In genomic region chr6:21749754-21750153, GRCh38 we compare ENCODE assay signal across 17 cellular contexts.
A peak's percentile ranks its signal among the peaks of the same experiment; 100 is the strongest.
DNase-seq lines count a peak whose midpoint lies in the region; TF ChIP-seq lines count a peak whose summit lies in the region.
"Had no signal": no experiment of that assay in that cellular context is flagged by ENCODE, and none has a peak within 500 bp of the region (broad histone marks: within the 10 kb centered on the region; RNA-seq: fewer than 3 reads in every experiment).

No MANE protein-coding gene starts in this region.

- H3K27me3 ChIP-seq in neuron (ENCODE audit: insufficient read depth, low read length) (no peaks in the 10 kb centered on the region), Caco-2 (replicated peaks; ENCODE audit: control insufficient read depth, insufficient read depth, low read length) (no peaks in the 10 kb centered on the region)
- no peaks in the 10 kb centered on the region for H3K27me3 ChIP-seq in CD8-positive, alpha-beta memory T cell (ENCODE audit: insufficient read depth, low read length, poor library complexity, severe bottlenecking)

- no peak overlapping the region for H2AFZ ChIP-seq in neuron (ENCODE audit: low read depth, low read length)

- no peaks in the 10 kb centered on the region for H3K27me3 Mint-ChIP-seq in Caco-2 (ENCODE audit: insufficient read depth, unreplicated experiment)
- no peaks in the 10 kb centered on the region for H3K27me3 Mint-ChIP-seq in activated naive CD8-positive, alpha-beta T cell treated with anti-CD3 and anti-CD28 coated beads for 36 hours
- peaks cover 3 to 6% of the 10 kb centered on the region in 2 donors for H3K27me3 Mint-ChIP-seq in CD8-positive, alpha-beta memory T cell

- peaks cover 58% of the 10 kb centered on the region for H3K4me1 ChIP-seq in HEK293 (ENCODE audit: control insufficient read depth, insufficient read depth, low read length)
- H3K4me1 ChIP-seq in neuron (ENCODE audit: insufficient read depth, low read length), result peaks cover 62% of the 10 kb centered on the region
- H3K4me1 ChIP-seq in Caco-2, result peaks cover 26% of the 10 kb centered on the region
- no peaks in the 10 kb centered on the region for H3K4me1 ChIP-seq in CD8-positive, alpha-beta memory T cell (ENCODE audit: insufficient read depth, low read length)

- H3K36me3 Mint-ChIP-seq in Caco-2 (ENCODE audit: insufficient read depth, unreplicated experiment), result no peaks in the 10 kb centered on the region
- H3K36me3 Mint-ChIP-seq in activated naive CD8-positive, alpha-beta T cell treated with anti-CD3 and anti-CD28 coated beads for 36 hours, result no peaks in the 10 kb centered on the region
- H3K36me3 Mint-ChIP-seq in CD8-positive, alpha-beta memory T cell, result no peaks in the 10 kb centered on the region

- H3K4me3 Mint-ChIP-seq in Caco-2 (ENCODE audit: unreplicated experiment), result no peak overlapping the region
- no peak overlapping the region for H3K4me3 Mint-ChIP-seq in activated naive CD8-positive, alpha-beta T cell treated with anti-CD3 and anti-CD28 coated beads for 36 hours
- no peak overlapping the region for H3K4me3 Mint-ChIP-seq in CD8-positive, alpha-beta memory T cell
- H3K4me3 Mint-ChIP-seq: activated T-cell treated with anti-CD3 and anti-CD28 coated beads, Interleukin-2, amount 50 U/mL, for 72 hours; T-helper 2 cell treated with Interferon-gamma antibody and Interleukin-4, amounts not matched to agents 5 μg/mL and 100 μg/mL, for 36 hours had no signal

- H3K27ac Mint-ChIP-seq in Caco-2 (ENCODE audit: unreplicated experiment), result no peak overlapping the region
- no peak overlapping the region for H3K27ac Mint-ChIP-seq in activated naive CD8-positive, alpha-beta T cell treated with anti-CD3 and anti-CD28 coated beads for 36 hours
- H3K27ac Mint-ChIP-seq in CD8-positive, alpha-beta memory T cell, result no peak overlapping the region
- H3K27ac Mint-ChIP-seq: activated T-cell treated with anti-CD3 and anti-CD28 coated beads, Interleukin-2, amount 50 U/mL, for 72 hours; T-helper 2 cell treated with Interferon-gamma antibody and Interleukin-4, amounts not matched to agents 5 μg/mL and 100 μg/mL, for 36 hours had no signal

- BruUV-seq in Caco-2 (replicated peaks; lab: Mats Ljungman, UMichigan), result no TSS peak

- H3K9me3 Mint-ChIP-seq in Caco-2 (ENCODE audit: unreplicated experiment), result no peaks in the 10 kb centered on the region
- H3K9me3 Mint-ChIP-seq in activated naive CD8-positive, alpha-beta T cell treated with anti-CD3 and anti-CD28 coated beads for 36 hours, result no peaks in the 10 kb centered on the region
- H3K9me3 Mint-ChIP-seq in CD8-positive, alpha-beta memory T cell, result peaks cover 0 to 4% (median 0%) of the 10 kb centered on the region in 5 donors
- H3K9me3 Mint-ChIP-seq: T-helper 2 cell treated with Interferon-gamma antibody and Interleukin-4, amounts not matched to agents 5 μg/mL and 100 μg/mL, for 36 hours had no signal

- H3K9ac ChIP-seq in SK-N-MC (ENCODE audit: insufficient read length), result no peak overlapping the region

- no peaks in the 10 kb centered on the region for H3K9me3 ChIP-seq in HEK293 (ENCODE audit: control insufficient read depth, insufficient read depth, low read depth, low read length)
- no peaks in the 10 kb centered on the region for H3K9me3 ChIP-seq in SK-N-MC (ENCODE audit: low read depth, low read length)
- no peaks in the 10 kb centered on the region for H3K9me3 ChIP-seq in neuron (ENCODE audit: low read length)
- no peaks in the 10 kb centered on the region for H3K9me3 ChIP-seq in Caco-2
- H3K9me3 ChIP-seq in CD8-positive, alpha-beta memory T cell (ENCODE audit: low read length), result no peaks in the 10 kb centered on the region

- H3K4me1 Mint-ChIP-seq in Caco-2 (ENCODE audit: low read depth, unreplicated experiment), result peaks cover 13% of the 10 kb centered on the region
- H3K4me1 Mint-ChIP-seq in activated naive CD8-positive, alpha-beta T cell treated with anti-CD3 and anti-CD28 coated beads for 36 hours, result peaks cover 4% of the 10 kb centered on the region
- H3K4me1 Mint-ChIP-seq in CD8-positive, alpha-beta memory T cell, result no peaks in the 10 kb centered on the region

- DNase-seq in NCI-H187 treated with DMSO at 0.1 percent for 48 hours (lab: John Stamatoyannopoulos, UW) (peak; percentile 96), SK-N-MC (ENCODE audit: low read depth, low spot score) (no peak), Caco-2 (no peak), SHP77 treated with DMSO at 0.1 percent for 48 hours (lab: John Stamatoyannopoulos, UW) (no peak)
- DNase-seq in activated naive CD8-positive, alpha-beta T cell treated with anti-CD3 and anti-CD28 coated beads for 36 hours, result no peak
- DNase-seq in CD8-positive, alpha-beta memory T cell, result no peak
- DNase-seq: activated CD4-positive, alpha-beta T cell treated with anti-CD3 and anti-CD28 coated beads for 4 hours; activated T-cell treated with anti-CD3 and anti-CD28 coated beads, Interleukin-2, amount 50 U/mL, for 72 hours; GF-D8; H7; kidney glomerular epithelial cell; NCI-H226; stimulated activated CD4-positive, alpha-beta T cell treated with anti-CD3 and anti-CD28 coated beads, Interleukin-4, amount 100 ng/mL, for 1 hour had no signal

- intact Hi-C loops in Caco-2 (cut with micrococcal nuclease; ENCODE audit: unreplicated experiment), result no loop called here

- no peaks in the 10 kb centered on the region for H3K36me3 ChIP-seq in HEK293 (ENCODE audit: control insufficient read depth in 2 of 2, insufficient read depth in 1 of 2, low read length in 2 of 2)
- H3K36me3 ChIP-seq in SK-N-MC (ENCODE audit: insufficient read depth, low read length), result no peaks in the 10 kb centered on the region
- H3K36me3 ChIP-seq in neuron (ENCODE audit: insufficient read depth, low read length), result peaks cover under 1% of the 10 kb centered on the region
- H3K36me3 ChIP-seq in Caco-2 (ENCODE audit: control insufficient read depth, insufficient read depth, low read length), result no peaks in the 10 kb centered on the region
- no peaks in the 10 kb centered on the region for H3K36me3 ChIP-seq in CD8-positive, alpha-beta memory T cell (ENCODE audit: insufficient read depth, low read length)

- peak overlapping the region; percentile 83 for H3K27ac ChIP-seq in HEK293 (ENCODE audit: extremely low read depth, low read depth, low read length)
- 0 out of 2 replicates have a peak overlapping the region, but pooled peaks have one; percentile 7 for H3K27ac ChIP-seq in SK-N-MC
- H3K27ac ChIP-seq in CD8-positive, alpha-beta memory T cell (ENCODE audit: low read depth, low read length), result no peak overlapping the region
- H3K27ac ChIP-seq: C4-2B had no signal

- POLR2A ChIA-PET in HEK293 (lab: Yijun Ruan, JAX), result interaction anchor here (0.5 to 8.1 kb wide), 5 partner anchors 20 to 197 kb away, joined by 4 to 141 read pairs (median 6); partner anchors contain the start of gene SOX4
- POLR2A ChIA-PET in Caco-2 (lab: Charles Lee), result no interaction called here
- POLR2A ChIA-PET in CD8-positive, alpha-beta memory T cell (lab: Charles Lee), result no interaction called here

- H3K4me3 ChIP-seq in HEK293 (ENCODE audit: low read depth, low read length) (no peak overlapping the region), SK-N-MC (no peak overlapping the region), neuron (ENCODE audit: low read length) (peak overlapping the region; percentile 9), Caco-2 (ENCODE audit: low read depth, low read length) (no peak overlapping the region)
- H3K4me3 ChIP-seq in CD8-positive, alpha-beta memory T cell (ENCODE audit: low read length), result no peak overlapping the region

- TF ChIP-seq CTCF in HEK293 (tag by site-specific recombination; IDR thresholded peaks at IDR 0.05) (no peak), Caco-2 (IDR thresholded peaks at IDR 0.05; ENCODE audit: insufficient read depth in 1 of 2, low read depth in 1 of 2, low read length in 1 of 2, severe bottlenecking in 1 of 2, unreplicated experiment in 1 of 2) (no peak)

- CTCF ChIA-PET in HEK293 (lab: Yijun Ruan, JAX) (interaction anchor here (0.7 to 1.0 kb wide), 2 partner anchors 70 to 549 kb away, joined by 3 to 4 read pairs; no protein-coding TSS in a partner anchor), Caco-2 (lab: Charles Lee) (no interaction called here)
- CTCF ChIA-PET in CD8-positive, alpha-beta memory T cell (lab: Charles Lee), result interaction anchor here (1.5 kb wide), 1 partner anchor 9 kb away, joined by 3 read pairs; no protein-coding TSS in a partner anchor

TF ChIP-seq in HEK293, 187 proteins besides CTCF, POLR2A, EP300 and RAD21 (continues in another document):
- TF ChIP-seq ZNF747 (tag by site-specific recombination; IDR thresholded peaks at IDR 0.05) (no peak), SP2 (tag by site-specific recombination; IDR thresholded peaks at IDR 0.05) (no peak), ZBTB48 (tag by site-specific recombination; IDR thresholded peaks at IDR 0.05) (peak; percentile 56; the same call in 1 of the 2 replicates), ZNF544 (tag by site-specific recombination; IDR thresholded peaks at IDR 0.05) (no peak), ZSCAN4 (tag by site-specific recombination; IDR thresholded peaks at IDR 0.05) (no peak), ZSCAN18 (tag by site-specific recombination; IDR thresholded peaks at IDR 0.05) (no peak), ZNF629 (tag by site-specific recombination; IDR thresholded peaks at IDR 0.05) (peak; percentile 60; the same call in 1 of the 2 replicates)
